In genomic region chr16:53581784-53582183, GRCh38 we compare ENCODE assay signal across 30 cellular contexts.
"Had no signal": no experiment of that assay in that cellular context is flagged by ENCODE, and none has a peak within 500 bp of the region (broad histone marks: within the 10 kb centered on the region; RNA-seq: fewer than 3 reads in every experiment).

No MANE protein-coding gene starts in this region.

- H3K4me3 Mint-ChIP-seq: immature natural killer cell; mesothelial cell of epicardium; naive B cell; natural killer cell; nephron progenitor cell; neural progenitor cell; stimulated activated naive B cell treated with anti-CD40 and anti-IgM and Interleukin-4, amounts not matched to agents 10 μg/mL and 1 μg/mL and 100 μg/mL, for 72 hours had no signal

- H3K27me3 Mint-ChIP-seq: progenitor cell of endocrine pancreas had no signal

- H3K4me2 ChIP-seq: neural progenitor cell had no signal

- H3K9ac ChIP-seq: neural progenitor cell had no signal

- H3K9me3 ChIP-seq: left lung, lower lobe of right lung, ovary, stomach, testis, thyroid gland, transverse colon, upper lobe of left lung, vagina had no signal

- H3K27ac Mint-ChIP-seq: immature natural killer cell; mesothelial cell of epicardium; naive B cell; natural killer cell; nephron progenitor cell; neural progenitor cell; progenitor cell of endocrine pancreas; stimulated activated naive B cell treated with anti-CD40 and anti-IgM and Interleukin-4, amounts not matched to agents 10 μg/mL and 1 μg/mL and 100 μg/mL, for 72 hours had no signal

- H3K9me3 Mint-ChIP-seq: immature natural killer cell; naive B cell; natural killer cell; nephron progenitor cell; neural progenitor cell; stimulated activated naive B cell treated with anti-CD40 and anti-IgM and Interleukin-4, amounts not matched to agents 10 μg/mL and 1 μg/mL and 100 μg/mL, for 72 hours had no signal

- H3K4me1 Mint-ChIP-seq: immature natural killer cell; mesothelial cell of epicardium; naive B cell; natural killer cell; neural progenitor cell; stimulated activated naive B cell treated with anti-CD40 and anti-IgM and Interleukin-4, amounts not matched to agents 10 μg/mL and 1 μg/mL and 100 μg/mL, for 72 hours had no signal

- DNase-seq: immature natural killer cell; kidney; left colon; left lung; lower lobe of right lung; mammary epithelial cell; mesendoderm; naive B cell; natural killer cell; nephron progenitor cell; ovary; stimulated activated CD4-positive, alpha-beta T cell treated with anti-CD3 and anti-CD28 coated beads, Interleukin-12 subunit alpha, Interleukin-12 subunit beta, amount 100 ng/mL, for 4 hours; stimulated activated CD4-positive, alpha-beta T cell treated with anti-CD3 and anti-CD28 coated beads, Interleukin-15, amount 100 ng/mL, for 24 hours; stimulated activated CD4-positive, alpha-beta T cell treated with anti-CD3 and anti-CD28 coated beads, Interleukin-2, amount 100 ng/mL, for 24 hours; stimulated activated CD4-positive, alpha-beta T cell treated with anti-CD3 and anti-CD28 coated beads, Interleukin-4, amount 100 ng/mL, for 1 hour; stimulated activated naive B cell treated with anti-CD40 and anti-IgM and Interleukin-4, amounts not matched to agents 10 μg/mL and 1 μg/mL and 100 μg/mL, for 72 hours; stimulated activated naive CD8-positive, alpha-beta T cell treated with anti-CD3 and anti-CD28 coated beads, Interleukin-15, Interleukin-2, amounts not matched to agents 100 U/mL and 50 U/mL, for 24 hours; stomach; testis; thyroid gland; transverse colon; upper lobe of left lung had no signal

- H3K4me3 ChIP-seq: left lung, lower lobe of right lung, neural progenitor cell, ovary, right atrium auricular region, skin epidermis, stomach, testis, thyroid gland, transverse colon, upper lobe of left lung, vagina had no signal

- H3K27ac ChIP-seq: left lung, lower lobe of right lung, neural progenitor cell, ovary, right atrium auricular region, skin epidermis, stomach, testis, thyroid gland, transverse colon, upper lobe of left lung, vagina had no signal

- H3K36me3 ChIP-seq: left lung, lower lobe of right lung, neural progenitor cell, ovary, right atrium auricular region, stomach, thyroid gland, transverse colon, upper lobe of left lung, vagina had no signal

- H3K27me3 ChIP-seq: left lung, neural progenitor cell, ovary, right atrium auricular region, stomach, testis, thyroid gland, transverse colon, upper lobe of left lung, vagina had no signal

- FAIRE-seq: islet of Langerhans, kidney had no signal

- H3K36me3 Mint-ChIP-seq: immature natural killer cell; mesothelial cell of epicardium; naive B cell; natural killer cell; neural progenitor cell; stimulated activated naive B cell treated with anti-CD40 and anti-IgM and Interleukin-4, amounts not matched to agents 10 μg/mL and 1 μg/mL and 100 μg/mL, for 72 hours had no signal

- ATAC-seq: left colon; left lung; lower lobe of right lung; natural killer cell; sciatic nerve; stimulated activated naive B cell treated with anti-CD40 and anti-IgM and Interleukin-4, amounts not matched to agents 10 μg/mL and 1 μg/mL and 100 μg/mL, for 72 hours; stimulated activated naive CD8-positive, alpha-beta T cell treated with anti-CD3 and anti-CD28 coated beads, Interleukin-15, Interleukin-2, amounts not matched to agents 100 U/mL and 50 U/mL, for 24 hours had no signal

- H3K4me1 ChIP-seq: left lung, lower lobe of right lung, neural progenitor cell, right atrium auricular region, stomach, testis, thyroid gland, transverse colon, upper lobe of left lung, vagina had no signal

- H2AFZ ChIP-seq: neural progenitor cell had no signal
